ENCODE assay signal across 8 cellular contexts in the genomic region with DNA sequence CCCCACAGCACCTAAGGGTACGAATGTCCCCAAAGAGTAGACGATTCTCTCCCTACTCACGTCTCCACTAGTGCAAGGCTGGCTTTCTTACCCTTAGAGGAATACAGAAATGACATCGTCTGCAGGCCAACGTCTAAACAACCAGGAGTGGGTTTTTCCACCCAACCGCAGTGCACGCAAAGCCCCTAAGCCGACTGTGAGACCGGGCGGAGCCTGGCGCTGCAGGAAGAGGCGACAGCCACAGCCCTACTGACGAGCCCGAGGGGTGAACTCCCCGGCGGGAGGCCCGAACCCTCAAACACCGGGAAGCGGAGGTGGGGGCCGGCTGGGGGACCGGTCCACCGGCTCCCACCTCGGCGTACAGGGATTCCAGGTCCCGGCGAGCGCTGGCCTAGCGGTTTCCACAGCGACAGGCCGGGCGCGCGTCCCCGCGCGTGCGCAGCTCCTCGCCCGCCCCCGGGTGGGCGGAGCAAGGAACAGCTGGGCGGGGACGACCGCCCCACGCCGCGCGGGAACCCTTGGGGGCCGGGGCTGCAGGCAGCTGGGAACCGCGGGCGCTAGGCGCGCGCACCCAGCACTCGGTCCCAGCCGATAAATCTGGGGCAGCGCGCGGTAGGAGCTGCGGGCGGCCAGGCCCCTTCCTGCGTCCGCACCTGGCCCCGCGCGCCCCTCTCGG. TPM values are rescaled to one million over a fixed set of nuclear protein-coding genes. Genes with fewer than 3 reads are reported as not detected.
A peak's percentile ranks its signal among the peaks of the same experiment; 100 is the strongest.
DNase-seq lines count a peak whose midpoint lies in the region; TF ChIP-seq lines count a peak whose summit lies in the region.

A gene with protein sequence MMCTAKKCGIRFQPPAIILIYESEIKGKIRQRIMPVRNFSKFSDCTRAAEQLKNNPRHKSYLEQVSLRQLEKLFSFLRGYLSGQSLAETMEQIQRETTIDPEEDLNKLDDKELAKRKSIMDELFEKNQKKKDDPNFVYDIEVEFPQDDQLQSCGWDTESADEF (minus strand): TSS at position 413 of the 676 bp plus-strand sequence. CDS start 3,593 bp downstream, outside the sequence.
A gene (plus strand): TSS at position 540 of the 676 bp plus-strand sequence.

- H3K36me3 ChIP-seq in GM06990 (ENCODE audit: control insufficient read depth, insufficient read depth, low read length), result no peaks in the 10 kb centered on the region
- H3K36me3 ChIP-seq in SK-N-MC (ENCODE audit: insufficient read depth, low read length), result no peaks in the 10 kb centered on the region
- H3K36me3 ChIP-seq in ovary, result no peaks in the 10 kb centered on the region
- no peaks in the 10 kb centered on the region for H3K36me3 ChIP-seq in thymus (ENCODE audit: control insufficient read depth, insufficient read depth)

- DNase-seq in GM06990 (ENCODE audit: extremely low read depth, insufficient read length), result peak; percentile 93
- peak; percentile 30 for DNase-seq in HFF-Myc (ENCODE audit: extremely low read depth, low read depth)
- DNase-seq in NAMALWA (ENCODE audit: low spot score), result peak; percentile 89
- DNase-seq in SK-N-MC (ENCODE audit: low read depth, low spot score), result no peak
- DNase-seq in glutamatergic neuron, result peak; percentile 82
- peak; percentile 84 to 92 (median 86) for DNase-seq in ovary

- no peaks in the 10 kb centered on the region for H3K9me3 Mint-ChIP-seq in activated naive CD4-positive, alpha-beta T cell treated with anti-CD3 and anti-CD28 coated beads, Interleukin-2, amount 50 U/mL, for 24 hours
- no peaks in the 10 kb centered on the region for H3K9me3 Mint-ChIP-seq in glutamatergic neuron (ENCODE audit: unreplicated experiment)

- H3K27me3 ChIP-seq in GM06990 (replicated peaks; ENCODE audit: control insufficient read depth, insufficient read depth, low read length) (no peaks in the 10 kb centered on the region), ovary (no peaks in the 10 kb centered on the region), thymus (ENCODE audit: control insufficient read depth, insufficient read depth) (no peaks in the 10 kb centered on the region)

- no peaks in the 10 kb centered on the region for H3K27me3 Mint-ChIP-seq in activated naive CD4-positive, alpha-beta T cell treated with anti-CD3 and anti-CD28 coated beads, Interleukin-2, amount 50 U/mL, for 24 hours
- no peaks in the 10 kb centered on the region for H3K27me3 Mint-ChIP-seq in glutamatergic neuron (ENCODE audit: unreplicated experiment)

- peak within 1 kb of the TSS; percentile 83 for H3K9ac ChIP-seq in SK-N-MC (ENCODE audit: insufficient read length)

- TF ChIP-seq CTCF in GM06990 (IDR thresholded peaks at IDR 0.05; ENCODE audit: insufficient read depth, low read length, poor library complexity, severe bottlenecking) (no peak), HFF-Myc (IDR thresholded peaks at IDR 0.05; ENCODE audit: low read depth, low read length, missing control alignments) (no peak), glutamatergic neuron (IDR thresholded peaks at IDR 0.05; ENCODE audit: partially characterized antibody, unreplicated experiment) (peak; percentile 20), ovary (IDR thresholded peaks at IDR 0.05) (peak in 2 of 3 donors; percentile 45 to 53)

- H3K4me3 ChIP-seq in GM06990 (replicated peaks; ENCODE audit: low read depth, low read length) (peak within 1 kb of the TSS; percentile 85), HFF-Myc (replicated peaks; ENCODE audit: low read depth, low read length) (peak within 1 kb of the TSS; percentile 57), SK-N-MC (peak within 1 kb of the TSS; percentile 81), ovary (peak within 1 kb of the TSS; percentile 80), thymus (ENCODE audit: low read length) (peak within 1 kb of the TSS; percentile 84)

- no peak for TF ChIP-seq EP300 in ovary (IDR thresholded peaks at IDR 0.05)

- peaks cover 2% of the 10 kb centered on the region for H3K36me3 Mint-ChIP-seq in activated naive CD4-positive, alpha-beta T cell treated with anti-CD3 and anti-CD28 coated beads, Interleukin-2, amount 50 U/mL, for 24 hours
- H3K36me3 Mint-ChIP-seq in glutamatergic neuron (ENCODE audit: unreplicated experiment), result no peaks in the 10 kb centered on the region

- 0% methylated on average over 37 to 68 of the region's 68 CpGs for WGBS in ovary, 3 donors
- under 1% methylated on average over 68 of the region's 68 CpGs for WGBS in thymus

- peaks cover 30% of the 10 kb centered on the region for H3K4me1 Mint-ChIP-seq in activated naive CD4-positive, alpha-beta T cell treated with anti-CD3 and anti-CD28 coated beads, Interleukin-2, amount 50 U/mL, for 24 hours
- H3K4me1 Mint-ChIP-seq in glutamatergic neuron (ENCODE audit: low read depth, unreplicated experiment), result peaks cover 5% of the 10 kb centered on the region

- H3K9me3 ChIP-seq in SK-N-MC (ENCODE audit: low read depth, low read length) (no peaks in the 10 kb centered on the region), ovary (no peaks in the 10 kb centered on the region), thymus (ENCODE audit: control insufficient read depth) (no peaks in the 10 kb centered on the region)

- H3K27ac ChIP-seq in SK-N-MC (peak within 1 kb of the TSS; percentile 49; the same call in 1 of the 2 replicates), ovary (peak within 1 kb of the TSS; percentile 84 to 89), thymus (ENCODE audit: low read depth) (peak within 1 kb of the TSS; percentile 98)

- H3K4me1 ChIP-seq in ovary (ENCODE audit: insufficient read depth) (peaks cover 6% of the 10 kb centered on the region), thymus (ENCODE audit: control insufficient read depth, insufficient read depth, low read length) (peaks cover 5% of the 10 kb centered on the region)

- peak; percentile 59 for TF ChIP-seq POLR2A in ovary (IDR thresholded peaks at IDR 0.05)

- intact Hi-C loops in ovary (cut with DNase I), result no loop called here

- peak within 1 kb of the TSS; percentile 93 for H3K4me3 Mint-ChIP-seq in activated naive CD4-positive, alpha-beta T cell treated with anti-CD3 and anti-CD28 coated beads, Interleukin-2, amount 50 U/mL, for 24 hours
- peak within 1 kb of the TSS; percentile 96 for H3K4me3 Mint-ChIP-seq in glutamatergic neuron (ENCODE audit: unreplicated experiment)

- H3K27ac Mint-ChIP-seq in activated naive CD4-positive, alpha-beta T cell treated with anti-CD3 and anti-CD28 coated beads, Interleukin-2, amount 50 U/mL, for 24 hours, result peak within 1 kb of the TSS; percentile 94
- H3K27ac Mint-ChIP-seq in glutamatergic neuron (ENCODE audit: unreplicated experiment), result peak within 1 kb of the TSS; percentile 34

RNA-seq across cellular contexts. Expression of the first gene that starts in this region (rescaled TPM):
- total RNA-seq in glutamatergic neuron (ENCODE audit: unreplicated experiment), result 3.3 TPM
- 1 to 10 TPM in 6 of 7 donors, under 1 TPM in 1; 0.83 to 2.8 (median 1.6) TPM for total RNA-seq in ovary
- 1 to 10 TPM; 2.0 to 4.8 TPM for polyA plus RNA-seq in ovary
- 2.5 TPM for polyA plus RNA-seq in thymus

RNA-seq across cellular contexts. Expression of the second gene that starts in this region (rescaled TPM):
- total RNA-seq in glutamatergic neuron (ENCODE audit: unreplicated experiment) (20.1 TPM), ovary (10 to 100 TPM in 6 of 7 donors, 1 to 10 TPM in 1; 9.4 to 21.5 (median 17.8) TPM)
- polyA plus RNA-seq in ovary (10 to 100 TPM; 10.5 to 22.4 TPM), thymus (13.4 TPM)

Comparison
In these comparisons a context has a peak if more than half of its experiments do, and no peak if none do; other contexts are left out.
1. CTCF ChIP-seq: peak in glutamatergic neuron (single experiment) and ovary (2 of 3); none in GM06990 (single experiment) and HFF-Myc (single experiment).
2. Peak in every context shown above with its lines, with median percentiles within 50 percentile points of each other: H3K4me3 ChIP-seq and H3K27ac ChIP-seq.